ENCODE assay signal across 21 cellular contexts in genomic region chr18:78245451-78245850, GRCh38.
"Had no signal": no experiment of that assay in that cellular context is flagged by ENCODE, and none has a peak within 500 bp of the region (broad histone marks: within the 10 kb centered on the region; RNA-seq: fewer than 3 reads in every experiment).

No MANE protein-coding gene starts in this region.

- H3K9me3 Mint-ChIP-seq: nephron, type B pancreatic cell had no signal

- ATAC-seq: heart right ventricle; left cardiac atrium; lower lobe of right lung; stimulated activated naive B cell treated with anti-CD40 and anti-IgM and Interleukin-4, amounts not matched to agents 10 μg/mL and 1 μg/mL and 100 μg/mL, for 72 hours had no signal

- H3K27ac ChIP-seq: heart right ventricle, left ventricle myocardium inferior, lower lobe of right lung, neutrophil, right atrium auricular region, sigmoid colon, skin epidermis, stomach, thyroid gland, uterus had no signal

- H3K4me1 Mint-ChIP-seq: stimulated activated naive B cell treated with anti-CD40 and anti-IgM and Interleukin-4, amounts not matched to agents 10 μg/mL and 1 μg/mL and 100 μg/mL, for 72 hours had no signal

- H3K27ac Mint-ChIP-seq: stimulated activated naive B cell treated with anti-CD40 and anti-IgM and Interleukin-4, amounts not matched to agents 10 μg/mL and 1 μg/mL and 100 μg/mL, for 72 hours; type B pancreatic cell had no signal

- H3K4me3 Mint-ChIP-seq: naive B cell; nephron; stimulated activated naive B cell treated with anti-CD40 and anti-IgM and Interleukin-4, amounts not matched to agents 10 μg/mL and 1 μg/mL and 100 μg/mL, for 72 hours; type B pancreatic cell had no signal

- H3K36me3 Mint-ChIP-seq: naive B cell; stimulated activated naive B cell treated with anti-CD40 and anti-IgM and Interleukin-4, amounts not matched to agents 10 μg/mL and 1 μg/mL and 100 μg/mL, for 72 hours; type B pancreatic cell had no signal

- DNase-seq: cortex of kidney; dorsolateral prefrontal cortex; effector CD8-positive, alpha-beta T cell; heart right ventricle; left cardiac atrium; left ventricle myocardium inferior; lower lobe of right lung; mesenchymal stem cell; naive B cell; sigmoid colon; stimulated activated CD4-positive, alpha-beta T cell treated with anti-CD3 and anti-CD28 coated beads, Interleukin-2, amount 100 ng/mL, for 24 hours; stimulated activated CD4-positive, alpha-beta T cell treated with anti-CD3 and anti-CD28 coated beads, Interleukin-4, amount 100 ng/mL, for 4 hours; stimulated activated naive B cell treated with anti-CD40 and anti-IgM and Interleukin-4, amounts not matched to agents 10 μg/mL and 1 μg/mL and 100 μg/mL, for 72 hours; stomach; thyroid gland; uterus had no signal

- H3K27me3 Mint-ChIP-seq: naive B cell; stimulated activated naive B cell treated with anti-CD40 and anti-IgM and Interleukin-4, amounts not matched to agents 10 μg/mL and 1 μg/mL and 100 μg/mL, for 72 hours had no signal
